Comparison of ENCODE assay signal across 9 cellular contexts in the genomic region with DNA sequence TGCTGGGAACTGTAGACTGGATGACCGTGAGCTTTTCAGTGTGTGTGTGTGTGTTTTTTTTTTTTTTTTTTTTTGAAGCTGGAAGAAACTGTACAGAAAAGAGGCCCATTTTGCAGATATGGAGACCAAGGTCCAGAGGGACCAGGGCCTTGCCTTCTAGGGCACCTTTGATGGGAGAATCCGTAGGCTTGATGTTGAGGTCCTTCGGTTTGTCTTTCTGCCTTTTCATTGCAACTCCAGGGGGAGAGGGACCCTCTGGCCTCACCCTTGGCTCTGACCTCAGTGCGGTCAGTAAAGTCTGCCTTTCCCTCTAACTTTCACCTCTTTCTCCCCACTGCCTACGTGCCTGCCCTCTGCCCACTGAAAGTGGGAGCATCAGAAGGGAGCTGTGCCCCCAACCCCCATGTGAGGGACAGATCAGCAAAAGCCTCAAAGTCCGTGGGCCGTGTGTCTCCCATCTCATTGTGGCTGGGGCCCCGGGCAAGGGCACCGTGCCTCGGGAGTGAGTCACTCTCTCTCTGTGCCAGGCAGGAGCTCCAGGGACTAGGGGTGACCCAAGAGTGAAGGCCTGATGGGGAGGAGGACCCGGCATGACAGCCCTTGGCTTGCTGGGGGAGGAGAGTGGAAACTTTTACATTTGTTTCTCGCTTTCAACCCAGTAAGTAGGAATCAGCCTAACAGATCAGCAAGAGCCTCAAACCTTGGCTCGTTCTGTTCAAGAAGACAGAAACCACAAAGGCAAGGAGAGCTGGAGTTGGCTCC.
DNase-seq lines count a peak whose midpoint lies in the region; ATAC-seq and TF ChIP-seq lines count a peak whose summit lies in the region.
"Had no signal": no experiment of that assay in that cellular context is flagged by ENCODE, and none has a peak within 500 bp of the region (broad histone marks: within the 10 kb centered on the region; RNA-seq: fewer than 3 reads in every experiment).

No MANE protein-coding gene starts in this region.

- H3K4me3 ChIP-seq in adipocyte (ENCODE audit: low read length) (peak overlapping the region; percentile 53), liver (ENCODE audit: low read depth in 1 of 3, low read length in 3 of 3) (no peak overlapping the region), stomach smooth muscle (ENCODE audit: low read length in 2 of 2) (peak overlapping the region in 1 of 2 donors; percentile 30)

- H3K27ac Mint-ChIP-seq in activated CD8-positive, alpha-beta memory T cell treated with anti-CD3 and anti-CD28 coated beads, Interleukin-2, amount 10 ng/mL, durations not matched to agents 7 days and 5 days, result no peak overlapping the region

- H3K9ac ChIP-seq in adipocyte (ENCODE audit: low read length) (peak overlapping the region; percentile 60), liver (ENCODE audit: low read depth in 1 of 2, low read length in 2 of 2) (no peak overlapping the region), stomach smooth muscle (ENCODE audit: low read length in 2 of 2) (no peak overlapping the region)

- no peak overlapping the region for H3K4me3 Mint-ChIP-seq in activated CD8-positive, alpha-beta memory T cell treated with anti-CD3 and anti-CD28 coated beads, Interleukin-2, amount 10 ng/mL, durations not matched to agents 7 days and 5 days

- H3K36me3 ChIP-seq in adipocyte (ENCODE audit: control insufficient read depth, insufficient read depth, low read length, severe bottlenecking), result no peaks in the 10 kb centered on the region
- H3K36me3 ChIP-seq in liver (ENCODE audit: control insufficient read depth in 4 of 4, insufficient read depth in 3 of 4, low read depth in 1 of 4, low read length in 3 of 4), result no peaks in the 10 kb centered on the region
- H3K36me3 ChIP-seq in stomach smooth muscle (ENCODE audit: control insufficient read depth in 2 of 2, insufficient read depth in 2 of 2, low read length in 2 of 2), result no peaks in the 10 kb centered on the region

- no peaks in the 10 kb centered on the region for H3K27me3 ChIP-seq in adipocyte (replicated peaks; ENCODE audit: control insufficient read depth, insufficient read depth, low read length)
- H3K27me3 ChIP-seq in liver (ENCODE audit: control insufficient read depth in 4 of 4, insufficient read depth in 4 of 4, low read length in 3 of 4), result no peaks in the 10 kb centered on the region
- H3K27me3 ChIP-seq in stomach smooth muscle (ENCODE audit: control insufficient read depth in 1 of 2, insufficient read depth in 2 of 2, low read length in 2 of 2), result no peaks in the 10 kb centered on the region

- H3K27me3 Mint-ChIP-seq in activated CD8-positive, alpha-beta memory T cell treated with anti-CD3 and anti-CD28 coated beads, Interleukin-2, amount 10 ng/mL, durations not matched to agents 7 days and 5 days, result no peaks in the 10 kb centered on the region

- no peaks in the 10 kb centered on the region for H3K36me3 Mint-ChIP-seq in activated CD8-positive, alpha-beta memory T cell treated with anti-CD3 and anti-CD28 coated beads, Interleukin-2, amount 10 ng/mL, durations not matched to agents 7 days and 5 days

- CTCF ChIA-PET in activated CD8-positive, alpha-beta memory T cell treated with anti-CD3 and anti-CD28 coated beads, Interleukin-2, amount 10 ng/mL, durations not matched to agents 7 days and 5 days (lab: Charles Lee), result interaction anchor here (1.4 kb wide), 1 partner anchor 164 kb away, joined by 3 read pairs; no protein-coding TSS in a partner anchor

- TF ChIP-seq RAD21 in liver (IDR thresholded peaks at IDR 0.05), result no peak

- peaks cover 13% of the 10 kb centered on the region for H3K4me1 Mint-ChIP-seq in activated CD8-positive, alpha-beta memory T cell treated with anti-CD3 and anti-CD28 coated beads, Interleukin-2, amount 10 ng/mL, durations not matched to agents 7 days and 5 days

- H3K9me3 ChIP-seq in adipocyte (ENCODE audit: control insufficient read depth, low read length) (no peaks in the 10 kb centered on the region), liver (ENCODE audit: control insufficient read depth in 4 of 4, low read length in 3 of 4) (no peaks in the 10 kb centered on the region), stomach smooth muscle (ENCODE audit: control insufficient read depth in 2 of 2, low read length in 2 of 2) (no peaks in the 10 kb centered on the region)

- WGBS in liver, result 72% methylated on average over 13 of the region's 13 CpGs

- H3K4me1 ChIP-seq in adipocyte (ENCODE audit: control insufficient read depth, insufficient read depth, low read length), result peaks cover 33% of the 10 kb centered on the region
- H3K4me1 ChIP-seq in liver (ENCODE audit: control insufficient read depth in 4 of 4, insufficient read depth in 4 of 4, low read length in 3 of 4), result peaks cover 0 to 26% (median 11%) of the 10 kb centered on the region in 4 donors
- H3K4me1 ChIP-seq in stomach smooth muscle (ENCODE audit: control insufficient read depth, insufficient read depth, low read length), result peaks cover 31% of the 10 kb centered on the region

- H3K9me3 Mint-ChIP-seq in activated CD8-positive, alpha-beta memory T cell treated with anti-CD3 and anti-CD28 coated beads, Interleukin-2, amount 10 ng/mL, durations not matched to agents 7 days and 5 days (ENCODE audit: low read depth), result no peaks in the 10 kb centered on the region

- H3K27ac ChIP-seq in liver (ENCODE audit: low read depth in 1 of 2, low read length in 2 of 2), result peak overlapping the region in 1 of 2 donors; percentile 38
- H3K27ac ChIP-seq in stomach smooth muscle (ENCODE audit: low read length), result peak overlapping the region; percentile 70

- ATAC-seq in activated CD8-positive, alpha-beta memory T cell treated with anti-CD3 and anti-CD28 coated beads, Interleukin-2, amount 10 ng/mL, durations not matched to agents 7 days and 5 days, result no peak
- ATAC-seq in GM19395 (IDR thresholded peaks at IDR 0.05; ENCODE audit: unreplicated experiment), result no peak

- TF ChIP-seq CTCF in liver (IDR thresholded peaks at IDR 0.05; ENCODE audit: low read depth, low read length, missing input control), result no peak

- peak; percentile 24 to 32 (median 27) for DNase-seq in activated CD8-positive, alpha-beta memory T cell treated with anti-CD3 and anti-CD28 coated beads for 48 hours (ENCODE audit: low read depth in 2 of 3, low spot score in 2 of 3)
- DNase-seq in activated CD8-positive, alpha-beta memory T cell treated with anti-CD3 and anti-CD28 coated beads, Interleukin-2, amount 10 ng/mL, durations not matched to agents 7 days and 5 days, result no peak
- DNase-seq in adipocyte (ENCODE audit: low read depth), result peak; percentile 91
- DNase-seq in superior temporal gyrus (ENCODE audit: extremely low spot score), result no peak
- DNase-seq in NCI-H345 (lab: John Stamatoyannopoulos, UW), result no peak
- DNase-seq: DND-41 had no signal

TF ChIP-seq in liver, 16 proteins besides CTCF, POLR2A, EP300 and RAD21:
- no peak for TF ChIP-seq HNF4G (IDR thresholded peaks at IDR 0.05)
- peak; percentile 42 to 49 for TF ChIP-seq JUND (IDR thresholded peaks at IDR 0.05)
- peak in 1 of 2 donors; percentile 5 for TF ChIP-seq HNF4A (conservative IDR thresholded peaks at IDR 0.05)

Comparison
In these comparisons a context has a peak if more than half of its experiments do, and no peak if none do; other contexts are left out.
1. DNase-seq: peak in activated CD8-positive, alpha-beta memory T cell treated with anti-CD3 and anti-CD28 coated beads for 48 hours (3 of 3) and adipocyte (single experiment); none in activated CD8-positive, alpha-beta memory T cell treated with anti-CD3 and anti-CD28 coated beads, Interleukin-2, amount 10 ng/mL, durations not matched to agents 7 days and 5 days (single experiment), superior temporal gyrus (single experiment) and NCI-H345 (single experiment).